Comparison of ENCODE assay signal across 26 cellular contexts in genomic region chr3:30586806-30587486, GRCh38. TPM values are rescaled to one million over a fixed set of nuclear protein-coding genes. Genes with fewer than 3 reads are reported as not detected.
DNase-seq lines count a peak whose midpoint lies in the region; ATAC-seq, FAIRE-seq and TF ChIP-seq lines count a peak whose summit lies in the region.
"Had no signal": no experiment of that assay in that cellular context is flagged by ENCODE, and none has a peak within 500 bp of the region (broad histone marks: within the 10 kb centered on the region; RNA-seq: fewer than 3 reads in every experiment).

No MANE protein-coding gene starts in this region.

- peak; percentile 40 for FAIRE-seq in bronchial epithelial cell (lab: Jason Lieb, UNC)
- FAIRE-seq: HepG2 had no signal

- intact Hi-C loops in left ventricle myocardium inferior (cut with micrococcal nuclease): loop anchor here (10.0 kb wide), 1 partner anchor 72 kb away; no protein-coding TSS in a partner anchor

- no peaks in the 10 kb centered on the region for H3K36me3 ChIP-seq in bronchial epithelial cell (ENCODE audit: control insufficient read depth, insufficient read depth, low read length)
- no peaks in the 10 kb centered on the region for H3K36me3 ChIP-seq in left ventricle myocardium inferior
- H3K36me3 ChIP-seq: BLaER1, Peyer's patch, SJSA1 had no signal

- H3K4me1 ChIP-seq in left ventricle myocardium inferior: peaks cover 21% of the 10 kb centered on the region
- H3K4me1 ChIP-seq: BLaER1, SJSA1 had no signal

- H3K27me3 ChIP-seq in bronchial epithelial cell (ENCODE audit: control insufficient read depth, insufficient read depth, low read length) (no peaks in the 10 kb centered on the region), left ventricle myocardium inferior (ENCODE audit: low read depth) (no peaks in the 10 kb centered on the region)
- H3K27me3 ChIP-seq: BLaER1, Peyer's patch, SJSA1 had no signal

- TF ChIP-seq CTCF in bronchial epithelial cell (IDR thresholded peaks at IDR 0.05; ENCODE audit: insufficient read depth, low read length, severe bottlenecking) (no peak), left ventricle myocardium inferior (IDR thresholded peaks at IDR 0.05; ENCODE audit: borderline replicate concordance) (no peak)

- in situ Hi-C loops in G401 (cut with HindIII; ENCODE audit: low sequenced_read_pairs): no loop called here

- H3K4me3 ChIP-seq in bronchial epithelial cell (ENCODE audit: low read depth, low read length) (no peak overlapping the region), left ventricle myocardium inferior (no peak overlapping the region)
- H3K4me3 ChIP-seq: BLaER1, Peyer's patch, SJSA1 had no signal

- no peak for ATAC-seq in HG03039 (IDR thresholded peaks at IDR 0.05; ENCODE audit: unreplicated experiment)
- ATAC-seq: HepG2 had no signal

- H3K9me3 ChIP-seq in left ventricle myocardium inferior (replicated peaks): peaks cover 9% of the 10 kb centered on the region
- H3K9me3 ChIP-seq: Peyer's patch, SJSA1 had no signal

- DNase-seq in NCI-H146 treated with DMSO at 0.1 percent for 48 hours (lab: John Stamatoyannopoulos, UW; ENCODE audit: unreplicated experiment) (peak; percentile 0), NCI-H146 (lab: John Stamatoyannopoulos, UW) (no peak), NCI-H1105 treated with DMSO at 0.1 percent for 48 hours (lab: John Stamatoyannopoulos, UW) (peak; percentile 22), bronchial epithelial cell (ENCODE audit: low read depth) (no peak), left ventricle myocardium inferior (no peak), T-helper 9 cell (no peak), G401 (ENCODE audit: low spot score) (no peak)
- DNase-seq: ACHN; CD4-positive, alpha-beta T cell; DMS153; GF-D8; H7; KBM-7; NCI-H1092; NCI-H1694 treated with DMSO at 0.1 percent for 48 hours; NCI-H2081 treated with DMSO at 0.1 percent for 48 hours; NCI-H2171 treated with DMSO at 0.1 percent for 48 hours; NCI-H526; Peyer's patch; T-helper 1 cell had no signal

- peak overlapping the region; percentile 66 for H3K27ac ChIP-seq in left ventricle myocardium inferior (replicated peaks)
- H3K27ac ChIP-seq: 22Rv1, BLaER1, HL-60, SJSA1 had no signal

RNA-seq across cellular contexts. Expression of gene TGFBR2, which starts 19.5 kb away (rescaled TPM):
- total RNA-seq in bronchial epithelial cell (16.0 and 25.5 TPM in 2 replicates), left ventricle myocardium inferior (144 TPM)
- 0.81 TPM in 1 of 2 replicates, not detected in the other for total RNA-seq in G401 (2014; rRNA removed; shearing (Covaris generic))

Comparison
In these comparisons a context has a peak if more than half of its experiments do, and no peak if none do; other contexts are left out.
1. DNase-seq: peak in NCI-H146 treated with DMSO at 0.1 percent for 48 hours (single experiment) and NCI-H1105 treated with DMSO at 0.1 percent for 48 hours (single experiment); none in NCI-H146 (single experiment), bronchial epithelial cell (single experiment), left ventricle myocardium inferior (single experiment), T-helper 9 cell (single experiment) and G401 (single experiment).